2 cellular contexts compared by ENCODE assay signal in genomic region chrX:51682365-51683106, GRCh38. TPM values are rescaled to one million over a fixed set of nuclear protein-coding genes. Genes with fewer than 3 reads are reported as not detected.
"Had no signal": no experiment of that assay in that cellular context is flagged by ENCODE, and none has a peak within 500 bp of the region (broad histone marks: within the 10 kb centered on the region; RNA-seq: fewer than 3 reads in every experiment).

CENPVL2 (minus strand) TSS chrX:51682831; CDS start chrX:51682831, 0 bp downstream.

RNA-seq across cellular contexts. Expression of gene CENPVL2, which starts in this region (rescaled TPM):
- total RNA-seq: G401, GM12878 had no signal
- polyA plus RNA-seq: GM12878 had no signal
